2 cellular contexts compared by ENCODE assay signal in the genomic region with DNA sequence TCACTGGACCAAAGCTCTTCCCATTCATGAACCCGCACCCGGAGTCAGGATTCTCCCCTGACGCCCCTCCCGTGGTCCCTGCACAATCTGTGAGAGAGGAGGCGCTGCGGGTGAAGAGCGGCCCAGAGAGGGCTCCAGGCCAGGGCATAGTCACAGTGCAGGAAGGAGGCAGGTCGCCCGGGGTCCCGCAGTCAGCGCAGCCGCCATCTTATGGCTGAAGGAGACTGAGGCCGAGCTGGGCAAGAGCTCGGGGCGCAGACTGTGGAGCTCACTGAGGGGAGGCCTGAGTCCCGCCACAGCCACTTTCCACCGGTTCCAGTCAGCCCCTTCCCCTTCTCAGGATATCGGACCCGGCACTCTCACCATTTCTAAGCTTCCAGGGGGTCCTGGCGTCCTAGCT.
TF ChIP-seq lines count a peak whose summit lies in the region.

No MANE protein-coding gene starts in this region.

TF ChIP-seq in liver, 16 proteins besides CTCF, POLR2A, EP300 and RAD21:
- TF ChIP-seq, protein P1, sequence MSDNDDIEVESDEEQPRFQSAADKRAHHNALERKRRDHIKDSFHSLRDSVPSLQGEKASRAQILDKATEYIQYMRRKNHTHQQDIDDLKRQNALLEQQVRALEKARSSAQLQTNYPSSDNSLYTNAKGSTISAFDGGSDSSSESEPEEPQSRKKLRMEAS (IDR thresholded peaks at IDR 0.05) = no peak
- TF ChIP-seq ATF3 (IDR thresholded peaks at IDR 0.05) (no peak), GABPA (IDR thresholded peaks at IDR 0.05 in 1 of 2, conservative IDR thresholded peaks at IDR 0.05 in 1 of 2) (no peak), RXRA (IDR thresholded peaks at IDR 0.05) (no peak), HNF4A (conservative IDR thresholded peaks at IDR 0.05) (no peak), YY1 (IDR thresholded peaks at IDR 0.05) (no peak), EGR1 (IDR thresholded peaks at IDR 0.05; ENCODE audit: low read depth in 2 of 2) (no peak), FOXA2 (IDR thresholded peaks at IDR 0.05) (no peak), REST (IDR thresholded peaks at IDR 0.05) (no peak), HNF4G (IDR thresholded peaks at IDR 0.05) (no peak)

TF ChIP-seq in HepG2, 621 proteins besides CTCF, POLR2A, EP300 and RAD21:
- TF ChIP-seq USF2 (IDR thresholded peaks at IDR 0.05; ENCODE audit: low read depth, low read length) (no peak), USF2 (CRISPR knock-in tag; IDR thresholded peaks at IDR 0.05; ENCODE audit: borderline replicate concordance) (no peak)
